ENCODE assay signal across 23 cellular contexts in the genomic region with DNA sequence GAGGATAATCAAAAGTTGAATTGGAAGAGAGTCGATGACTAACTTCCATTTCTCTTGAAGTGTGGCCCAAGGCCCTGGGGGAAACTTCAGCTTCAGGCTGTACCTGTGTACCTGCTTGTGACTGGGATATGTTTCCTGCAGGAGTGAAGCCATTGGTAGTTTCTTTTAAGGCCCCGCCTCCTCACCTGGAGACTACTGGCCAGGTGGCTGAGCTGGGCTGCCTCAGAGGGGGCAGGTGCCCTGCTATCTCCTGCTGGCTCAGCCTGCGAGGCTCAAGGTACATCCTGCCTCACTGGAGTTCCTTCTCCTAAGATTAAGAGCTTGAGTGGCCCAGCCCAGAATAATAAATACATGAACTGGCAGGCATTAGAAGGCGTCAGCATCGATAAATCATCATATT.
"Had no signal": no experiment of that assay in that cellular context is flagged by ENCODE, and none has a peak within 500 bp of the region (broad histone marks: within the 10 kb centered on the region; RNA-seq: fewer than 3 reads in every experiment).

No MANE protein-coding gene starts in this region.

- DNase-seq: cortex of kidney; dorsolateral prefrontal cortex; effector memory CD4-positive, alpha-beta T cell; gastrocnemius medialis; left colon; mesendoderm; naive thymus-derived CD4-positive, alpha-beta T cell; nephron progenitor cell; psoas muscle; retina; right lobe of liver; spleen; stimulated activated CD4-positive, alpha-beta T cell treated with anti-CD3 and anti-CD28 coated beads, Interleukin-15, amount 100 ng/mL, for 24 hours; stimulated activated CD4-positive, alpha-beta T cell treated with anti-CD3 and anti-CD28 coated beads, Interleukin-1b, Interleukin-23, amount 100 ng/mL, for 48 hours; stimulated activated CD4-positive, alpha-beta T cell treated with anti-CD3 and anti-CD28 coated beads, Interleukin-4, amount 100 ng/mL, for 24 hours; upper lobe of right lung had no signal

- H3K9me3 ChIP-seq: esophagus muscularis mucosa, gastrocnemius medialis, neutrophil, psoas muscle, spleen, tibial nerve, upper lobe of right lung, vagina had no signal

- H3K4me1 ChIP-seq: right lobe of liver had no signal

- H3K4me1 Mint-ChIP-seq: stimulated activated memory B cell treated with anti-CD40 and anti-IgM and Interleukin-4, amounts not matched to agents 10 μg/mL and 1 μg/mL and 100 μg/mL, for 72 hours had no signal

- H3K27ac ChIP-seq: dorsolateral prefrontal cortex, epithelial cell of prostate, esophagus muscularis mucosa, gastrocnemius medialis, neutrophil, psoas muscle, right lobe of liver, spleen, tibial nerve, upper lobe of right lung, vagina had no signal

- H3K27me3 ChIP-seq: dorsolateral prefrontal cortex, esophagus muscularis mucosa, gastrocnemius medialis, neutrophil, right lobe of liver, spleen, tibial nerve, upper lobe of right lung, vagina had no signal

- H3K36me3 Mint-ChIP-seq: naive thymus-derived CD4-positive, alpha-beta T cell; stimulated activated memory B cell treated with anti-CD40 and anti-IgM and Interleukin-4, amounts not matched to agents 10 μg/mL and 1 μg/mL and 100 μg/mL, for 72 hours had no signal

- H3K4me3 ChIP-seq: dorsolateral prefrontal cortex, esophagus muscularis mucosa, gastrocnemius medialis, psoas muscle, right lobe of liver, spleen, tibial nerve, upper lobe of right lung, vagina had no signal

- H3K36me3 ChIP-seq: esophagus muscularis mucosa, gastrocnemius medialis, neutrophil, right lobe of liver, spleen, tibial nerve, upper lobe of right lung, vagina had no signal

- H3K27ac Mint-ChIP-seq: naive thymus-derived CD4-positive, alpha-beta T cell; nephron progenitor cell; stimulated activated memory B cell treated with anti-CD40 and anti-IgM and Interleukin-4, amounts not matched to agents 10 μg/mL and 1 μg/mL and 100 μg/mL, for 72 hours; stimulated activated naive CD8-positive, alpha-beta T cell treated with anti-CD3 and anti-CD28 coated beads, Interleukin-15, Interleukin-2, amounts not matched to agents 100 ng/mL and 50 ng/mL, for 24 hours had no signal

- H3K9me3 Mint-ChIP-seq: nephron progenitor cell; stimulated activated memory B cell treated with anti-CD40 and anti-IgM and Interleukin-4, amounts not matched to agents 10 μg/mL and 1 μg/mL and 100 μg/mL, for 72 hours had no signal

- H3K4me3 Mint-ChIP-seq: naive thymus-derived CD4-positive, alpha-beta T cell; nephron progenitor cell; stimulated activated memory B cell treated with anti-CD40 and anti-IgM and Interleukin-4, amounts not matched to agents 10 μg/mL and 1 μg/mL and 100 μg/mL, for 72 hours; stimulated activated naive CD8-positive, alpha-beta T cell treated with anti-CD3 and anti-CD28 coated beads, Interleukin-15, Interleukin-2, amounts not matched to agents 100 ng/mL and 50 ng/mL, for 24 hours had no signal

- ATAC-seq: gastrocnemius medialis; left colon; naive thymus-derived CD4-positive, alpha-beta T cell; psoas muscle; right lobe of liver; stimulated activated memory B cell treated with anti-CD40 and anti-IgM and Interleukin-4, amounts not matched to agents 10 μg/mL and 1 μg/mL and 100 μg/mL, for 72 hours; upper lobe of right lung had no signal
